2 cellular contexts compared by ENCODE assay signal in the genomic region with DNA sequence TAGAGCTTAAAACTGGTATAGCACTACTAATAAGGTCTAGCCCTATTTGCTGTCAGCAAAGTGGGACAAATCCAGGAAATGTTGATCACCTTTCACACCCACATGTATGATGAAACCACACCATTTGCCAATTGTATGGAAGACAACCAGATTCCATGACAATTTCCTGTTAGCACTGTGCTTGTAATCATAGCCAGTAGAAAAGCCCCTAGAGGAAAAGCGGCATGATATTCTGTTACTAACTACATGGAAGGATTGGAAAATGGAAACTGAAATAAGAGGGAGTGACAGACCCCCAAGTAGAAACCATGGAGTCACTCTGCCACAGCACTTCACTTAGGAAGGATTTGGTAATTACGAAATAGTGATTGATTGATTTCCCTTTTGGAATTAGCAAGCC.
TF ChIP-seq lines count a peak whose summit lies in the region.

No MANE protein-coding gene starts in this region.

TF ChIP-seq in SK-N-SH, 30 proteins besides CTCF, POLR2A, EP300 and RAD21 (continued from another document):
- TF ChIP-seq REST (IDR thresholded peaks at IDR 0.05; ENCODE audit: low read depth, low read length) (no peak), JUND (IDR thresholded peaks at IDR 0.05) (no peak), SMC3 (IDR thresholded peaks at IDR 0.05; ENCODE audit: low read depth, low read length) (no peak), USF2 (IDR thresholded peaks at IDR 0.05; ENCODE audit: borderline replicate concordance, low read depth, low read length) (no peak), SIN3A (IDR thresholded peaks at IDR 0.05; ENCODE audit: borderline replicate concordance, low read depth, low read length) (no peak)

TF ChIP-seq in SK-N-SH treated with all-trans-retinoic acid at 6 μM for 48 hours, 23 proteins besides CTCF, POLR2A, EP300 and RAD21 (continued from another document):
- TF ChIP-seq, protein P1, sequence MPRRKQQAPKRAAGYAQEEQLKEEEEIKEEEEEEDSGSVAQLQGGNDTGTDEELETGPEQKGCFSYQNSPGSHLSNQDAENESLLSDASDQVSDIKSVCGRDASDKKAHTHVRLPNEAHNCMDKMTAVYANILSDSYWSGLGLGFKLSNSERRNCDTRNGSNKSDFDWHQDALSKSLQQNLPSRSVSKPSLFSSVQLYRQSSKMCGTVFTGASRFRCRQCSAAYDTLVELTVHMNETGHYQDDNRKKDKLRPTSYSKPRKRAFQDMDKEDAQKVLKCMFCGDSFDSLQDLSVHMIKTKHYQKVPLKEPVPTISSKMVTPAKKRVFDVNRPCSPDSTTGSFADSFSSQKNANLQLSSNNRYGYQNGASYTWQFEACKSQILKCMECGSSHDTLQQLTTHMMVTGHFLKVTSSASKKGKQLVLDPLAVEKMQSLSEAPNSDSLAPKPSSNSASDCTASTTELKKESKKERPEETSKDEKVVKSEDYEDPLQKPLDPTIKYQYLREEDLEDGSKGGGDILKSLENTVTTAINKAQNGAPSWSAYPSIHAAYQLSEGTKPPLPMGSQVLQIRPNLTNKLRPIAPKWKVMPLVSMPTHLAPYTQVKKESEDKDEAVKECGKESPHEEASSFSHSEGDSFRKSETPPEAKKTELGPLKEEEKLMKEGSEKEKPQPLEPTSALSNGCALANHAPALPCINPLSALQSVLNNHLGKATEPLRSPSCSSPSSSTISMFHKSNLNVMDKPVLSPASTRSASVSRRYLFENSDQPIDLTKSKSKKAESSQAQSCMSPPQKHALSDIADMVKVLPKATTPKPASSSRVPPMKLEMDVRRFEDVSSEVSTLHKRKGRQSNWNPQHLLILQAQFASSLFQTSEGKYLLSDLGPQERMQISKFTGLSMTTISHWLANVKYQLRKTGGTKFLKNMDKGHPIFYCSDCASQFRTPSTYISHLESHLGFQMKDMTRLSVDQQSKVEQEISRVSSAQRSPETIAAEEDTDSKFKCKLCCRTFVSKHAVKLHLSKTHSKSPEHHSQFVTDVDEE (CRISPR knock-in tag; IDR thresholded peaks at IDR 0.05): no peak
- TF ChIP-seq CREB5 (CRISPR knock-in tag; IDR thresholded peaks at IDR 0.05; ENCODE audit: low read depth) (no peak), ZNF70 (CRISPR knock-in tag; IDR thresholded peaks at IDR 0.05) (no peak)
